Comparison of ENCODE assay signal across 9 cellular contexts in genomic region chr10:45373783-45374450, GRCh38. TPM values are rescaled to one million over a fixed set of nuclear protein-coding genes. Genes with fewer than 3 reads are reported as not detected.
DNase-seq lines count a peak whose midpoint lies in the region; ATAC-seq and TF ChIP-seq lines count a peak whose summit lies in the region.
"Had no signal": no experiment of that assay in that cellular context is flagged by ENCODE, and none has a peak within 500 bp of the region (broad histone marks: within the 10 kb centered on the region; RNA-seq: fewer than 3 reads in every experiment).

TSS of gene ALOX5 (plus strand) at chr10:45374216. CDS start at chr10:45374280, 64 bp downstream.

- H3K4me3 ChIP-seq in left ventricle myocardium inferior = peak within 1 kb of the TSS; percentile 63
- peak within 1 kb of the TSS; percentile 67 for H3K4me3 ChIP-seq in rectal smooth muscle tissue (ENCODE audit: low read length)

- DNase-seq in Ammon's horn (ENCODE audit: low spot score) = peak; percentile 44
- peak; percentile 1 for DNase-seq in NCI-H446 treated with DMSO at 0.1 percent for 48 hours (lab: John Stamatoyannopoulos, UW)
- DNase-seq in activated effector memory CD4-positive, alpha-beta T cell treated with anti-CD3 and anti-CD28 coated beads, Interleukin-2, amount 50 U/mL, for 16 hours = peak; percentile 75
- peak; percentile 76 for DNase-seq in left ventricle myocardium inferior
- DNase-seq in T1000 (lab: John Stamatoyannopoulos, UW) = no peak

- ATAC-seq in GM18873 (IDR thresholded peaks at IDR 0.05; ENCODE audit: low FRiP score, unreplicated experiment) = peak; percentile 41
- ATAC-seq in HG03045 (IDR thresholded peaks at IDR 0.05; ENCODE audit: unreplicated experiment) = peak; percentile 64

- no peak within 1 kb of the TSS for H3K9ac ChIP-seq in rectal smooth muscle tissue (ENCODE audit: low read length)

- H3K36me3 ChIP-seq in left ventricle myocardium inferior (no peaks in the 10 kb centered on the region), rectal smooth muscle tissue (ENCODE audit: control insufficient read depth, insufficient read depth, low read length) (no peaks in the 10 kb centered on the region)

- H3K27ac ChIP-seq in left ventricle myocardium inferior (replicated peaks) (no peak within 1 kb of the TSS), rectal smooth muscle tissue (ENCODE audit: low read depth, low read length) (no peak within 1 kb of the TSS)

- H3K4me1 ChIP-seq in left ventricle myocardium inferior (peaks cover 21% of the 10 kb centered on the region), rectal smooth muscle tissue (ENCODE audit: control insufficient read depth, insufficient read depth, low read length) (peaks cover 9% of the 10 kb centered on the region)

- intact Hi-C loops in left ventricle myocardium inferior (cut with micrococcal nuclease) = no loop called here

- TF ChIP-seq CTCF in left ventricle myocardium inferior (IDR thresholded peaks at IDR 0.05; ENCODE audit: borderline replicate concordance) = no peak

- no peaks in the 10 kb centered on the region for H3K9me3 ChIP-seq in left ventricle myocardium inferior (replicated peaks)

- peaks cover 73% of the 10 kb centered on the region for H3K27me3 ChIP-seq in left ventricle myocardium inferior (ENCODE audit: low read depth)
- peaks cover 10% of the 10 kb centered on the region for H3K27me3 ChIP-seq in rectal smooth muscle tissue (ENCODE audit: control insufficient read depth, insufficient read depth, low read length)

RNA-seq across cellular contexts. Expression of gene ALOX5, which starts in this region (rescaled TPM):
- total RNA-seq in left ventricle myocardium inferior = 3.2 TPM
- total RNA-seq: myocyte had no signal
